8 cellular contexts compared by ENCODE assay signal in genomic region chr11:1548221-1549070, GRCh38. TPM values are rescaled to one million over a fixed set of nuclear protein-coding genes. Genes with fewer than 3 reads are reported as not detected.
DNase-seq lines count a peak whose midpoint lies in the region; ATAC-seq and TF ChIP-seq lines count a peak whose summit lies in the region.

No MANE protein-coding gene starts in this region.

- TF ChIP-seq CTCF in LNCaP clone FGC (IDR thresholded peaks at IDR 0.05; ENCODE audit: control insufficient read depth, extremely low read depth, insufficient read depth) (no peak), ascending aorta (IDR thresholded peaks at IDR 0.05) (no peak)

- H3K4me3 ChIP-seq in LNCaP clone FGC (ENCODE audit: low read depth, low read length) (peak overlapping the region; percentile 30), ascending aorta (peak overlapping the region; percentile 46 to 70), iPS DF 6.9 (ENCODE audit: low read length) (peak overlapping the region; percentile 29; the same call in 1 of the 2 replicates), skeletal muscle tissue (ENCODE audit: low read length in 3 of 3) (peak overlapping the region; percentile 38 to 68 (median 63))

- DNase-seq in AG08395 (ENCODE audit: low spot score) (peak; percentile 76), LNCaP clone FGC (ENCODE audit: low read depth) (peak; percentile 45), ascending aorta (ENCODE audit: low spot score in 2 of 2) (peak; percentile 73 to 94), iPS DF 6.9 (ENCODE audit: low read depth, low spot score) (no peak)

- H3K9ac ChIP-seq in skeletal muscle tissue (ENCODE audit: low read depth in 1 of 3, low read length in 3 of 3), result peak overlapping the region; percentile 14 to 83 (median 75)

- H3K4me1 ChIP-seq in ascending aorta, result peaks cover 13 to 35% of the 10 kb centered on the region in 2 donors
- peaks cover 8% of the 10 kb centered on the region for H3K4me1 ChIP-seq in iPS DF 6.9 (ENCODE audit: control insufficient read depth, insufficient read depth, low read length)
- H3K4me1 ChIP-seq in skeletal muscle tissue (ENCODE audit: control insufficient read depth in 3 of 3, insufficient read depth in 3 of 3, low read length in 3 of 3), result peaks cover 20 to 37% (median 31%) of the 10 kb centered on the region in 3 donors

- intact Hi-C loops in ascending aorta (cut with DNase I), result loop anchor here (1.0 to 5.0 kb wide), 3 partner anchors 10 to 314 kb away; partner anchors contain the start of gene IFITM10

- no peak for ATAC-seq in GM19035 (IDR thresholded peaks at IDR 0.05; ENCODE audit: unreplicated experiment)
- ATAC-seq in GM18520 (IDR thresholded peaks at IDR 0.05; ENCODE audit: unreplicated experiment), result no peak
- no peak for ATAC-seq in GM19467 (IDR thresholded peaks at IDR 0.05; ENCODE audit: unreplicated experiment)

- no peaks in the 10 kb centered on the region for H3K9me3 ChIP-seq in ascending aorta
- no peaks in the 10 kb centered on the region for H3K9me3 ChIP-seq in iPS DF 6.9 (ENCODE audit: control insufficient read depth, insufficient read depth, low read length)
- H3K9me3 ChIP-seq in skeletal muscle tissue (ENCODE audit: control insufficient read depth in 3 of 3, low read length in 3 of 3), result no peaks in the 10 kb centered on the region

- WGBS in iPS DF 6.9 (ENCODE audit: insufficient coverage, insufficient read length), result no CpG with 5 or more reads among the region's 34 CpGs

- H3K27me3 ChIP-seq in ascending aorta, result no peaks in the 10 kb centered on the region
- H3K27me3 ChIP-seq in iPS DF 6.9 (ENCODE audit: control insufficient read depth, insufficient read depth, low read length), result peaks cover 6% of the 10 kb centered on the region
- peaks cover 4 to 16% (median 8%) of the 10 kb centered on the region in 3 donors for H3K27me3 ChIP-seq in skeletal muscle tissue (ENCODE audit: control insufficient read depth in 3 of 3, insufficient read depth in 3 of 3, low read length in 3 of 3)

- H3K27ac ChIP-seq in ascending aorta (peak overlapping the region; percentile 75 to 87), iPS DF 6.9 (ENCODE audit: low read length) (no peak overlapping the region), skeletal muscle tissue (ENCODE audit: low read depth, low read length) (peak overlapping the region; percentile 95)

- H3K36me3 ChIP-seq in ascending aorta, result no peaks in the 10 kb centered on the region
- no peaks in the 10 kb centered on the region for H3K36me3 ChIP-seq in iPS DF 6.9 (ENCODE audit: control insufficient read depth, insufficient read depth, low read length)
- no peaks in the 10 kb centered on the region for H3K36me3 ChIP-seq in skeletal muscle tissue (ENCODE audit: control insufficient read depth in 3 of 3, insufficient read depth in 3 of 3, low read length in 3 of 3)

RNA-seq across cellular contexts. Expression of gene DUSP8, which starts 23.6 kb away (rescaled TPM):
- 27.0 TPM for total RNA-seq in ascending aorta
- 0.52 TPM for total RNA-seq in skeletal muscle tissue

RNA-seq across cellular contexts. Expression of gene KRTAP5-1, which starts 36.6 kb away (rescaled TPM):
- not detected for total RNA-seq in ascending aorta
- total RNA-seq in skeletal muscle tissue, result not detected

RNA-seq across cellular contexts. Expression of gene KRTAP5-2, which starts 49.6 kb away (rescaled TPM):
- total RNA-seq in ascending aorta (not detected), skeletal muscle tissue (not detected)

RNA-seq across cellular contexts. Expression of gene KRTAP5-3, which starts 59.8 kb away (rescaled TPM):
- not detected for total RNA-seq in ascending aorta
- total RNA-seq in skeletal muscle tissue, result not detected

Comparison
In these comparisons a context has a peak if more than half of its experiments do, and no peak if none do; other contexts are left out.
1. RNA of gene DUSP8, which starts 23.6 kb away (total RNA-seq): 27.0 TPM in ascending aorta (single experiment); 0.52 TPM in skeletal muscle tissue (single experiment); every median in the first group is over 10 times any median in the second.
2. Peak in every context shown above with its lines, with median percentiles within 50 percentile points of each other: H3K4me3 ChIP-seq.